Comparison of ENCODE assay signal across 1 cellular context in the genomic region with DNA sequence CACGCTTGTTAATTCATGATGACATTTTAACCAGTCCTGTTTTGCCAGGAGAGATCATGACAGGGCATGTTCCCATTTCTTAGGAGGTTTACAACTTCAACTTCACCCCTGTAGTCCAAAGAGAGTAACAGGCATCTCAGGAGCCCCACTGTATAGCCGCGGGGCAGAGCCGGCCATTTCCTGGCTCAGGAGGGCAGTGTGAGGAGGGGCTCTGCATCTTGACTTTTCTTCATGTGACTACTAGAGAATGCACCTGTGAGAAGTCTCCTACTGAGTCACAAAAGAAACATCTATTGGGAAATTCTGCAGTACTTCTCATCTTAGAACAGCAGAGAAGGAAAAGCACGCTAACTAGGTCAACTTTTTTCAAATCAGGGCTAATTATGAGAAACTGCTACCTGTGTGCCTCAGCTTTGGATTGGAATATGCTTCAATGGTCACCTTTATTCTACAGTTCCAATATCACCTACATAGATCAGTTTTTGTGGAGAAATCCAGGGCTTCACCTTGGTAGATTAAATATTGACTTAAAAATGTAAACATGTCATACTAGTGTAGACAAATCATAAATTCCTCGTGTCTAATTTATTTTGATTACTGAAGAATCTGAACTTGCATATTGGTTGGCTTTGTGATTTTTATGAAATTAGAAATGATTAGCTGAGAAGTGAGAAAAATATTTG.
TF ChIP-seq lines count a peak whose summit lies in the region.

No MANE protein-coding gene starts in this region.

TF ChIP-seq in GM23338, 12 proteins besides CTCF, POLR2A, EP300 and RAD21 (continued from another document):
- TF ChIP-seq, protein P1, sequence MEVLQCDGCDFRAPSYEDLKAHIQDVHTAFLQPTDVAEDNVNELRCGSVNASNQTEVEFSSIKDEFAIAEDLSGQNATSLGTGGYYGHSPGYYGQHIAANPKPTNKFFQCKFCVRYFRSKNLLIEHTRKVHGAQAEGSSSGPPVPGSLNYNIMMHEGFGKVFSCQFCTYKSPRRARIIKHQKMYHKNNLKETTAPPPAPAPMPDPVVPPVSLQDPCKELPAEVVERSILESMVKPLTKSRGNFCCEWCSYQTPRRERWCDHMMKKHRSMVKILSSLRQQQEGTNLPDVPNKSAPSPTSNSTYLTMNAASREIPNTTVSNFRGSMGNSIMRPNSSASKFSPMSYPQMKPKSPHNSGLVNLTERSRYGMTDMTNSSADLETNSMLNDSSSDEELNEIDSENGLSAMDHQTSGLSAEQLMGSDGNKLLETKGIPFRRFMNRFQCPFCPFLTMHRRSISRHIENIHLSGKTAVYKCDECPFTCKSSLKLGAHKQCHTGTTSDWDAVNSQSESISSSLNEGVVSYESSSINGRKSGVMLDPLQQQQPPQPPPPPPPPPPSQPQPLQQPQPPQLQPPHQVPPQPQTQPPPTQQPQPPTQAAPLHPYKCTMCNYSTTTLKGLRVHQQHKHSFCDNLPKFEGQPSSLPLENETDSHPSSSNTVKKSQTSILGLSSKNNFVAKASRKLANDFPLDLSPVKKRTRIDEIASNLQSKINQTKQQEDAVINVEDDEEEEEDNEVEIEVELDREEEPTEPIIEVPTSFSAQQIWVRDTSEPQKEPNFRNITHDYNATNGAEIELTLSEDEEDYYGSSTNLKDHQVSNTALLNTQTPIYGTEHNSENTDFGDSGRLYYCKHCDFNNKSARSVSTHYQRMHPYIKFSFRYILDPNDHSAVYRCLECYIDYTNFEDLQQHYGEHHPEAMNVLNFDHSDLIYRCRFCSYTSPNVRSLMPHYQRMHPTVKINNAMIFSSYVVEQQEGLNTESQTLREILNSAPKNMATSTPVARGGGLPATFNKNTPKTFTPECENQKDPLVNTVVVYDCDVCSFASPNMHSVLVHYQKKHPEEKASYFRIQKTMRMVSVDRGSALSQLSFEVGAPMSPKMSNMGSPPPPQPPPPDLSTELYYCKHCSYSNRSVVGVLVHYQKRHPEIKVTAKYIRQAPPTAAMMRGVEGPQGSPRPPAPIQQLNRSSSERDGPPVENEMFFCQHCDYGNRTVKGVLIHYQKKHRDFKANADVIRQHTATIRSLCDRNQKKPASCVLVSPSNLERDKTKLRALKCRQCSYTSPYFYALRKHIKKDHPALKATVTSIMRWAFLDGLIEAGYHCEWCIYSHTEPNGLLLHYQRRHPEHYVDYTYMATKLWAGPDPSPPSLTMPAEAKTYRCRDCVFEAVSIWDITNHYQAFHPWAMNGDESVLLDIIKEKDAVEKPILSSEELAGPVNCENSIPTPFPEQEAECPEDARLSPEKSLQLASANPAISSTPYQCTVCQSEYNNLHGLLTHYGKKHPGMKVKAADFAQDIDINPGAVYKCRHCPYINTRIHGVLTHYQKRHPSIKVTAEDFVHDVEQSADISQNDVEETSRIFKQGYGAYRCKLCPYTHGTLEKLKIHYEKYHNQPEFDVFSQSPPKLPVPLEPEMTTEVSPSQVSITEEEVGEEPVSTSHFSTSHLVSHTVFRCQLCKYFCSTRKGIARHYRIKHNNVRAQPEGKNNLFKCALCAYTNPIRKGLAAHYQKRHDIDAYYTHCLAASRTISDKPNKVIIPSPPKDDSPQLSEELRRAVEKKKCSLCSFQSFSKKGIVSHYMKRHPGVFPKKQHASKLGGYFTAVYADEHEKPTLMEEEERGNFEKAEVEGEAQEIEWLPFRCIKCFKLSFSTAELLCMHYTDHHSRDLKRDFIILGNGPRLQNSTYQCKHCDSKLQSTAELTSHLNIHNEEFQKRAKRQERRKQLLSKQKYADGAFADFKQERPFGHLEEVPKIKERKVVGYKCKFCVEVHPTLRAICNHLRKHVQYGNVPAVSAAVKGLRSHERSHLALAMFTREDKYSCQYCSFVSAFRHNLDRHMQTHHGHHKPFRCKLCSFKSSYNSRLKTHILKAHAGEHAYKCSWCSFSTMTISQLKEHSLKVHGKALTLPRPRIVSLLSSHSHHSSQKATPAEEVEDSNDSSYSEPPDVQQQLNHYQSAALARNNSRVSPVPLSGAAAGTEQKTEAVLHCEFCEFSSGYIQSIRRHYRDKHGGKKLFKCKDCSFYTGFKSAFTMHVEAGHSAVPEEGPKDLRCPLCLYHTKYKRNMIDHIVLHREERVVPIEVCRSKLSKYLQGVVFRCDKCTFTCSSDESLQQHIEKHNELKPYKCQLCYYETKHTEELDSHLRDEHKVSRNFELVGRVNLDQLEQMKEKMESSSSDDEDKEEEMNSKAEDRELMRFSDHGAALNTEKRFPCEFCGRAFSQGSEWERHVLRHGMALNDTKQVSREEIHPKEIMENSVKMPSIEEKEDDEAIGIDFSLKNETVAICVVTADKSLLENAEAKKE (CRISPR knock-in tag; IDR thresholded peaks at IDR 0.05) = peak; percentile 23; the same call in 1 of the 2 replicates
TF ChIP-seq in GM23338: peak in this region for 1.
